Comparison of ENCODE assay signal across 1 cellular context in the genomic region with DNA sequence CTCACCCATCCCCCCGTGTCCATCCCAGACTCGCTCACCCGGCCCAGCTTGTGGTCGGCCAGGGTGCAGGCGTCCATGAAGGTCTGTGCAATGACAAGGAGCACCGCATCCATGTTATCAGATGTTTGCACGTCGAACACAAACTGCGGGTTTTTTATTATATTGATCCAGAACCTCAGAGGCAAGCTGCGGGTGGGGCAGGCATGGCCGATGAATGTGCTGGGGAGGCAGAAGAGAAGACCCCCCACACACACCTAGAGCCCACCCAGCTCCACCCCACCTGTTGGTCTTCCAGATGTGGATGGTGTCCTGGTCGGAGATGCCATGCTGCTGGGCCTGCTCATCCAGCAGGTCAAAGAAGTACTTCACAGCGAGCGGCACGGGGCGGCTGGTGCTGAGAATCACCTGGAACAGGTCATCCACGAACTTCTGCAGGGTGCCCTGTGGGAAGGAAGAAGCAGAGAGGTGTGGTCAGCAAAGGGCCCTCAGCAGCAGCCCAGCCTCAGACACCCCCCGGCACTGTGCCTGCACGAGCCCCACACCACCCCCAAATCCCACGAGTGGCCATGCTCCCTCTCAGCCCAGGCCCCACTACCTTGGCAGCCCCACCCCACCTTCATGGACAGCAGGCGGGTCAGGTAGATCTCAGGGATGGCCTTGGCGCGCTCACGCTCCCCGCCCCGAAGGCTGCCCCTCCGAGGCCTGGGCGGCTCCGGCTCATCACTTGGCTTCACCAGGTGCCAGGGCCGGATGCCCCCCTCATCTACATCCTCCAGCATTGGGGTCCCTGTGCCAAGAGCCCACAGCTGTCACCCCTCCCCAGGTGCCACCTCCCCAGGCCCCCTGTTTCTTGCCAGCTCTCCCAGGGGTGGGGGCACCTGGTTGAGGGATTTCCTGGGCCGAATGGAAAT.
TF ChIP-seq lines count a peak whose summit lies in the region.

No MANE protein-coding gene starts in this region.

TF ChIP-seq in endothelial cell of umbilical vein, 7 proteins besides CTCF, POLR2A, EP300 and RAD21:
- no peak for TF ChIP-seq FOS (IDR thresholded peaks at IDR 0.05; ENCODE audit: borderline replicate concordance, insufficient read depth, low read length)
- no peak for TF ChIP-seq POLR2AphosphoS5 (IDR thresholded peaks at IDR 0.05; ENCODE audit: insufficient read depth, low read depth, low read length)
- TF ChIP-seq, protein P1, sequence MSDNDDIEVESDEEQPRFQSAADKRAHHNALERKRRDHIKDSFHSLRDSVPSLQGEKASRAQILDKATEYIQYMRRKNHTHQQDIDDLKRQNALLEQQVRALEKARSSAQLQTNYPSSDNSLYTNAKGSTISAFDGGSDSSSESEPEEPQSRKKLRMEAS (IDR thresholded peaks at IDR 0.05; ENCODE audit: insufficient read depth, insufficient read length): no peak
